ENCODE assay signal across 18 cellular contexts in genomic region chr9:134369416-134370212, GRCh38. TPM values are rescaled to one million over a fixed set of nuclear protein-coding genes. Genes with fewer than 3 reads are reported as not detected.
DNase-seq lines count a peak whose midpoint lies in the region; ATAC-seq and TF ChIP-seq lines count a peak whose summit lies in the region.
"Had no signal": no experiment of that assay in that cellular context is flagged by ENCODE, and none has a peak within 500 bp of the region (broad histone marks: within the 10 kb centered on the region; RNA-seq: fewer than 3 reads in every experiment).

No MANE protein-coding gene starts in this region.

- H4K91ac ChIP-seq in trophoblast cell (ENCODE audit: low read depth, low read length), result no peak overlapping the region

- DNase-seq in NT2/D1 (ENCODE audit: low read depth, low spot score), result no peak
- no peak for DNase-seq in esophagus squamous epithelium (lab: John Stamatoyannopoulos, UW)
- no peak for DNase-seq in trophoblast cell
- DNase-seq in NCI-H82 treated with DMSO at 0.1 percent for 48 hours (lab: John Stamatoyannopoulos, UW; ENCODE audit: unreplicated experiment), result no peak
- DNase-seq in NCI-H1048 (lab: John Stamatoyannopoulos, UW), result no peak
- DNase-seq: ACHN; activated CD4-positive, alpha-beta T cell treated with anti-CD3 and anti-CD28 coated beads for 36 hours; CD4-positive, CD25-positive, alpha-beta regulatory T cell; effector CD8-positive, alpha-beta T cell; GDM1; NCI-H187 treated with DMSO at 0.1 percent for 48 hours; NCI-H446 treated with DMSO at 0.1 percent for 48 hours; SW 1271 had no signal

- H3K4me1 ChIP-seq in BLaER1, result peaks cover 94% of the 10 kb centered on the region
- H3K4me1 ChIP-seq in NT2/D1 (ENCODE audit: insufficient read depth, insufficient read length), result peaks cover 33% of the 10 kb centered on the region
- H3K4me1 ChIP-seq in esophagus squamous epithelium, result peaks cover 89 to 96% (median 90%) of the 10 kb centered on the region in 3 donors
- H3K4me1 ChIP-seq in trophoblast cell (ENCODE audit: control insufficient read depth in 1 of 2, insufficient read depth in 2 of 2, low read length in 2 of 2), result peaks cover 35 to 44% of the 10 kb centered on the region in 2 experiments

- H3K36me3 ChIP-seq in BLaER1 (peaks cover 3% of the 10 kb centered on the region; the same call in 1 of the 2 replicates), NT2/D1 (ENCODE audit: insufficient read depth, insufficient read length, low read length) (no peaks in the 10 kb centered on the region), esophagus squamous epithelium (no peaks in the 10 kb centered on the region), trophoblast cell (ENCODE audit: control insufficient read depth in 1 of 2, insufficient read depth in 2 of 2, low read length in 2 of 2) (no peaks in the 10 kb centered on the region)
- H3K36me3 ChIP-seq: right atrium auricular region had no signal

- H3K4ac ChIP-seq in trophoblast cell (ENCODE audit: low read depth, low read length), result peak overlapping the region; percentile 16

- WGBS in esophagus squamous epithelium, 2 donors, result 52% methylated on average over 13 of the region's 19 CpGs; no CpG with 5 or more reads in 1 of the 2 donors
- 100% methylated on average over 3 of the region's 19 CpGs for WGBS in trophoblast cell (ENCODE audit: extremely low coverage, insufficient coverage, insufficient read length)

- no peak overlapping the region for H3K23ac ChIP-seq in trophoblast cell (ENCODE audit: low read length)

- TF ChIP-seq POLR2A in esophagus squamous epithelium (IDR thresholded peaks at IDR 0.05), result no peak

- H3K79me1 ChIP-seq in trophoblast cell (ENCODE audit: low read length), result peaks cover 5% of the 10 kb centered on the region

- no peaks in the 10 kb centered on the region for H3K27me3 ChIP-seq in BLaER1
- H3K27me3 ChIP-seq in NT2/D1 (ENCODE audit: insufficient read depth, insufficient read length), result no peaks in the 10 kb centered on the region
- H3K27me3 ChIP-seq in esophagus squamous epithelium, result no peaks in the 10 kb centered on the region
- H3K27me3 ChIP-seq in trophoblast cell (ENCODE audit: insufficient read depth, low read length), result no peaks in the 10 kb centered on the region
- H3K27me3 ChIP-seq: right atrium auricular region had no signal

- no peak overlapping the region for H2BK120ac ChIP-seq in trophoblast cell (ENCODE audit: insufficient read depth, low read length, poor library complexity)

- H3K27ac ChIP-seq in BLaER1 (no peak overlapping the region; the same call in 1 of the 2 replicates), esophagus squamous epithelium (peak overlapping the region; percentile 5 to 96 (median 90)), trophoblast cell (ENCODE audit: low read depth, low read length) (no peak overlapping the region)

- H3K9ac ChIP-seq in BLaER1 (peak overlapping the region; percentile 19; the same call in 1 of the 2 replicates), NT2/D1 (ENCODE audit: insufficient read length, low read depth) (peak overlapping the region; percentile 32), trophoblast cell (ENCODE audit: low read length) (no peak overlapping the region)

- no peak for TF ChIP-seq CTCF in esophagus squamous epithelium (IDR thresholded peaks at IDR 0.05)

- H3K4me2 ChIP-seq in BLaER1 (peak overlapping the region; percentile 51; the same call in 1 of the 2 replicates), trophoblast cell (ENCODE audit: low read length) (no peak overlapping the region)

- no peak overlapping the region for H4K8ac ChIP-seq in trophoblast cell (ENCODE audit: low read depth, low read length)

- no peak overlapping the region for H4K12ac ChIP-seq in trophoblast cell (ENCODE audit: low read depth, low read length)

- H3K9me3 ChIP-seq in BLaER1, result no peaks in the 10 kb centered on the region
- no peaks in the 10 kb centered on the region for H3K9me3 ChIP-seq in NT2/D1 (ENCODE audit: insufficient read depth, low read length)
- no peaks in the 10 kb centered on the region for H3K9me3 ChIP-seq in esophagus squamous epithelium
- H3K9me3 ChIP-seq in trophoblast cell (ENCODE audit: insufficient read depth, low read depth, low read length), result peaks cover 2% of the 10 kb centered on the region
- H3K9me3 ChIP-seq: right atrium auricular region had no signal

- no peak overlapping the region for H3K4me3 ChIP-seq in BLaER1
- no peak overlapping the region for H3K4me3 ChIP-seq in NT2/D1 (ENCODE audit: insufficient read length, low read depth)
- H3K4me3 ChIP-seq in esophagus squamous epithelium, result no peak overlapping the region
- no peak overlapping the region for H3K4me3 ChIP-seq in trophoblast cell (ENCODE audit: low read depth, low read length)
- H3K4me3 ChIP-seq: right atrium auricular region had no signal

- peaks cover 99% of the 10 kb centered on the region for H4K20me1 ChIP-seq in BLaER1

- no peak overlapping the region for H2AFZ ChIP-seq in trophoblast cell (ENCODE audit: insufficient read depth, low read length, poor library complexity)

- intact Hi-C loops in esophagus squamous epithelium (cut with DNase I), result loop anchor here (10.0 kb wide), 1 partner anchor 65 kb away; no protein-coding TSS in a partner anchor

- H3K14ac ChIP-seq in trophoblast cell (ENCODE audit: low read length), result no peak overlapping the region

- no peak overlapping the region for H2BK5ac ChIP-seq in trophoblast cell (ENCODE audit: low read depth, low read length, poor library complexity)

- H2AK5ac ChIP-seq in trophoblast cell (ENCODE audit: low read length), result no peak overlapping the region

- no peak overlapping the region for H3K18ac ChIP-seq in trophoblast cell (ENCODE audit: low read length)

- H3K79me2 ChIP-seq in trophoblast cell (ENCODE audit: control insufficient read depth, insufficient read depth, low read length, poor library complexity), result peaks cover 17% of the 10 kb centered on the region

- H2BK12ac ChIP-seq in trophoblast cell (ENCODE audit: low read length), result no peak overlapping the region

- ATAC-seq in HG03469 (IDR thresholded peaks at IDR 0.05; ENCODE audit: unreplicated experiment), result no peak
- ATAC-seq in GM21526 (IDR thresholded peaks at IDR 0.05; ENCODE audit: low FRiP score, unreplicated experiment), result no peak
- ATAC-seq: activated CD4-positive, alpha-beta T cell treated with anti-CD3 and anti-CD28 coated beads for 36 hours; activated naive CD4-positive, alpha-beta T cell treated with anti-CD3 and anti-CD28 coated beads, Interleukin-2, amount 50 U/mL, for 72 hours had no signal

RNA-seq across cellular contexts. Expression of gene RXRA, which starts 43.4 kb away (rescaled TPM):
- 10 to 100 TPM; 41.8 to 83.1 (median 50.4) TPM for total RNA-seq in esophagus squamous epithelium
- 31.7 and 33.2 TPM in 2 replicates for polyA plus RNA-seq in trophoblast cell (2013)

Comparison
In these comparisons a context has a peak if more than half of its experiments do, and no peak if none do; other contexts are left out.
1. H3K27ac ChIP-seq: peak in esophagus squamous epithelium (4 of 4); none in BLaER1 (single experiment) and trophoblast cell (single experiment).